8 cellular contexts compared by ENCODE assay signal in the genomic region with DNA sequence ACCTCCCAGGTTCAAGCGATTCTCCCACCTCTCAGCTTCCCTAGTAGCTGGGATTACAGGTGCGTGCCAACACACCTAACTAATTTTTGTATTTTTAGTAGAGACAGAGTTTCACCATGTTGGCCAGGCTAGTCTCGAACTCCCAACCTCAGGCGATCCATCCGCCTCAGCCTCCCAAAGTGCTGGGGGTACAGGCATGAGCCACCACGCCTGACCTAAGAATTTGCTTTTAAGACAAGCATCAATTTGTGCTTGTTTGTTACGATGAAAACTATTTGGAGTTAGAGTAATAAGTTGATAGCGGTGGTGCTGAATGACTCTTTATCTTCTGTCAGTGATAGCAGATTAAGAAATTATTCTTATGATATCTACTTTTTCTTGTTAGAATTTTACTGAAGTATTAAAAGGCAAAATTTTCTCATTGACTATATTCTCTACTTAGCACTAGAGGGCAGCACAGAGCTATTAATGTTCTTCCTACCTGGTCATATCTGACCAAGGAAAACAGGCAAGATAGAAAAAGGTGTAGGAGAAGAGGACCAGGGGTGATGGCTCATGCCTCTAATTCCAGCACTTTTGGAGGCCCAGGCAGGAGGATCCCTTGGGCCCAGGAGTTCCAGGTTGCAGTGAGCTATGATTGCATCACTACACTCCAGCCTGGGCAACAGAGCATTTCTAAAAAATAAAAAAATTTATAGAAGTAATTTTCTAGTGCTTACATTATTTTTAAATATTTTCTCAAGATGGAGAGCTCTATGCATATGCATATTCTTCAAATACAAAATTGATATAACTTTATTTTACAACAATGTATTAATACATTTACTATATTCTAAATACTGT. TPM values are rescaled to one million over a fixed set of nuclear protein-coding genes. Genes with fewer than 3 reads are reported as not detected.
DNase-seq lines count a peak whose midpoint lies in the region; ATAC-seq, FAIRE-seq and TF ChIP-seq lines count a peak whose summit lies in the region.

No MANE protein-coding gene starts in this region.

- no peaks in the 10 kb centered on the region for H4K20me1 ChIP-seq in HepG2 (ENCODE audit: insufficient read depth, low read length)

- peak; percentile 57 for TF ChIP-seq RAD21 in HepG2 (CRISPR knock-in tag; IDR thresholded peaks at IDR 0.05)

- H3K9ac ChIP-seq in HepG2 (ENCODE audit: insufficient read depth, low read depth, low read length): no peak overlapping the region

- H3K9me3 ChIP-seq in HepG2 (ENCODE audit: low read length): no peaks in the 10 kb centered on the region

- DNase-seq in AG10803 (ENCODE audit: low read depth) (peak; percentile 57), GM13977 (ENCODE audit: low spot score) (peak; percentile 33), HuH-7.5 (ENCODE audit: low spot score) (peak; percentile 19), NCI-H82 treated with DMSO at 0.1 percent for 48 hours (lab: John Stamatoyannopoulos, UW; ENCODE audit: unreplicated experiment) (peak; percentile 53), cardiac fibroblast (ENCODE audit: low read depth in 2 of 2) (peak; percentile 66 to 72), HepG2 (ENCODE audit: low spot score) (peak; percentile 65), cortex of kidney (lab: John Stamatoyannopoulos, UW) (no peak)

- in situ Hi-C loops in GM13977 (cut with MboI; ENCODE audit: low pct_unique_long_range_greater_than_20kb, low sequenced_read_pairs, unreplicated experiment) (loop anchor here (25.0 kb wide), 2 partner anchors 319 to 519 kb away; a partner anchor contains a TSS), HepG2 (cut with HindIII; ENCODE audit: extremely low pct_ligation_motif_present, low pct_unique_long_range_greater_than_20kb) (loop anchor here (5.0 to 10.0 kb wide), 2 partner anchors 364 to 522 kb away; a partner anchor contains a TSS)

- H3K27me3 ChIP-seq in HepG2 (ENCODE audit: control insufficient read depth in 1 of 2, insufficient read depth in 2 of 2, low read length in 2 of 2): no peaks in the 10 kb centered on the region

- intact Hi-C loops in HepG2 (cut with micrococcal nuclease; ENCODE audit: unreplicated experiment): loop anchor here (1.0 to 5.0 kb wide), 5 partner anchors 271 to 519 kb away; a partner anchor contains a TSS

- H3K79me2 ChIP-seq in HepG2 (ENCODE audit: insufficient read depth, low read length): no peaks in the 10 kb centered on the region

- ATAC-seq in HepG2 (peak; percentile 86), HG02571 (IDR thresholded peaks at IDR 0.05; ENCODE audit: unreplicated experiment) (no peak)

- H3K36me3 ChIP-seq in HepG2 (replicated peaks in 1 of 2; ENCODE audit: control insufficient read depth in 1 of 2, insufficient read depth in 2 of 2, low read length in 2 of 2): peaks cover 2 to 18% of the 10 kb centered on the region in 2 experiments

- H3K27ac ChIP-seq in HepG2 (ENCODE audit: extremely low read length, insufficient read depth, low read length): no peak overlapping the region

- BruUV-seq in HepG2 (replicated peaks; lab: Mats Ljungman, UMichigan): no TSS peak

- TF ChIP-seq POLR2A in HepG2 (IDR thresholded peaks at IDR 0.05; ENCODE audit: insufficient read depth in 1 of 2, low read depth in 2 of 2, low read length in 2 of 2): no peak

- TF ChIP-seq CTCF in AG10803 (conservative IDR thresholded peaks at IDR 0.05; ENCODE audit: low read length) (peak; percentile 71), GM13977 (IDR thresholded peaks at IDR 0.05; ENCODE audit: extremely low read depth, insufficient read depth, missing control alignments) (peak; percentile 68), cardiac fibroblast (IDR thresholded peaks at IDR 0.05; ENCODE audit: low read depth, low read length) (peak; percentile 47), HepG2 (CRISPR knock-in tag; IDR thresholded peaks at IDR 0.05) (peak; percentile 74)

- FAIRE-seq in HepG2 (lab: Jason Lieb, UNC): no peak

- POLR2A ChIA-PET in HepG2 (lab: Yijun Ruan, JAX): interaction anchor here (0.9 kb wide), 1 partner anchor 20 kb away, joined by 3 read pairs; no protein-coding TSS in a partner anchor

- H2AFZ ChIP-seq in HepG2 (ENCODE audit: low read length): no peak overlapping the region

- no peak for TF ChIP-seq EP300 in HepG2 (IDR thresholded peaks at IDR 0.05; ENCODE audit: low read depth in 2 of 2, low read length in 2 of 2)
- TF ChIP-seq EP300 in HepG2 (CRISPR knock-in tag; IDR thresholded peaks at IDR 0.05; ENCODE audit: borderline replicate concordance): no peak

- no peak overlapping the region for H3K4me2 ChIP-seq in HepG2 (ENCODE audit: low read depth, low read length)

- H3K4me1 ChIP-seq in HepG2 (ENCODE audit: insufficient read depth, low read length): no peaks in the 10 kb centered on the region

- H3K4me3 ChIP-seq in AG10803 (ENCODE audit: low read length) (no peak overlapping the region), cardiac fibroblast (replicated peaks in 1 of 2; ENCODE audit: low read depth in 2 of 2, low read length in 2 of 2) (no peak overlapping the region), HepG2 (replicated peaks in 1 of 3; ENCODE audit: insufficient read depth in 1 of 3, low read depth in 2 of 3, low read length in 3 of 3) (no peak overlapping the region)

- 81% methylated on average over 8 of the region's 8 CpGs for WGBS in HepG2 (ENCODE audit: low lambda C conversion rate)

- CTCF ChIA-PET in HepG2 (lab: Yijun Ruan, JAX; ENCODE audit: low intra/inter-chr PET ratio, low total read pairs): interaction anchor here (0.6 to 2.1 kb wide), 7 partner anchors 13 to 521 kb away, joined by 3 to 23 read pairs (median 4); no protein-coding TSS in a partner anchor

TF ChIP-seq in HepG2, 621 proteins besides CTCF, POLR2A, EP300 and RAD21 (continues in another document):
- TF ChIP-seq, protein P1, sequence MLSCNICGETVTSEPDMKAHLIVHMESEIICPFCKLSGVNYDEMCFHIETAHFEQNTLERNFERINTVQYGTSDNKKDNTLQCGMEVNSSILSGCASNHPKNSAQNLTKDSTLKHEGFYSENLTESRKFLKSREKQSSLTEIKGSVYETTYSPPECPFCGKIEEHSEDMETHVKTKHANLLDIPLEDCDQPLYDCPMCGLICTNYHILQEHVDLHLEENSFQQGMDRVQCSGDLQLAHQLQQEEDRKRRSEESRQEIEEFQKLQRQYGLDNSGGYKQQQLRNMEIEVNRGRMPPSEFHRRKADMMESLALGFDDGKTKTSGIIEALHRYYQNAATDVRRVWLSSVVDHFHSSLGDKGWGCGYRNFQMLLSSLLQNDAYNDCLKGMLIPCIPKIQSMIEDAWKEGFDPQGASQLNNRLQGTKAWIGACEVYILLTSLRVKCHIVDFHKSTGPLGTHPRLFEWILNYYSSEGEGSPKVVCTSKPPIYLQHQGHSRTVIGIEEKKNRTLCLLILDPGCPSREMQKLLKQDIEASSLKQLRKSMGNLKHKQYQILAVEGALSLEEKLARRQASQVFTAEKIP (CRISPR knock-in tag; IDR thresholded peaks at IDR 0.05; ENCODE audit: borderline replicate concordance): no peak
- TF ChIP-seq RFXANK (CRISPR knock-in tag; IDR thresholded peaks at IDR 0.05) (no peak), ZNF816 (CRISPR knock-in tag; IDR thresholded peaks at IDR 0.05; ENCODE audit: borderline replicate concordance) (no peak)

RNA-seq across cellular contexts. Expression of a gene that starts 24.5 kb away (rescaled TPM):
- total RNA-seq in HepG2 (2016; rRNA removed; fragmentation: Illumina TruSeq; extraction: Trizol): 36.1 and 53.9 TPM in 2 replicates
- total RNA-seq in HepG2 (2016; cell fraction: cytosol; rRNA removed; fragmentation: Illumina TruSeq; extraction: Trizol; ENCODE audit: low read depth): 18.6 and 19.4 TPM in 2 replicates
- total RNA-seq in HepG2 (2016; cell fraction: insoluble cytoplasmic fraction; rRNA removed; fragmentation: Illumina TruSeq; extraction: Trizol): 30.7 and 52.2 TPM in 2 replicates
- total RNA-seq in HepG2 (2016; cell fraction: membrane; rRNA removed; fragmentation: Illumina TruSeq; extraction: Trizol): 6.0 and 11.4 TPM in 2 replicates
- total RNA-seq in HepG2 (2016; cell fraction: nucleus; rRNA removed; fragmentation: Illumina TruSeq; extraction: Trizol): 93.2 and 99.9 TPM in 2 replicates
- polyA plus RNA-seq in HepG2 (2011; rRNA removed): 8.4 and 8.5 TPM in 2 replicates
- 3.6 and 5.7 TPM in 2 replicates for polyA plus RNA-seq in HepG2 (2011; cell fraction: cytosol; rRNA removed)
- 8.6 and 11.5 TPM in 2 replicates for polyA plus RNA-seq in HepG2 (2011; cell fraction: nucleus; rRNA removed)
- 7.0 and 7.5 TPM in 2 replicates for polyA plus RNA-seq in HepG2 (2012)
- 0.35 and 0.42 TPM in 2 replicates for polyA plus RNA-seq in HepG2 (2016; cell fraction: cytosol; fragmentation: Illumina TruSeq; extraction: Trizol; ENCODE audit: low read depth)
- 16.7 and 19.2 TPM in 2 replicates for polyA plus RNA-seq in HepG2 (2016; cell fraction: insoluble cytoplasmic fraction; fragmentation: Illumina TruSeq; extraction: Trizol; ENCODE audit: low read depth)
- polyA plus RNA-seq in HepG2 (2016; cell fraction: membrane; fragmentation: Illumina TruSeq; extraction: Trizol; ENCODE audit: low read depth): 1.00 and 1.6 TPM in 2 replicates
- 15.2 and 16.2 TPM in 2 replicates for polyA plus RNA-seq in HepG2 (2016; cell fraction: nucleus; fragmentation: Illumina TruSeq; extraction: Trizol; ENCODE audit: insufficient read depth, low read depth)
- polyA minus RNA-seq in HepG2 (2011; rRNA and poly(A)+ RNA removed; ENCODE audit: low replicate concordance): 9.0 and 15.1 TPM in 2 replicates
- 9.1 and 15.6 TPM in 2 replicates for polyA minus RNA-seq in HepG2 (2011; cell fraction: cytosol; rRNA and poly(A)+ RNA removed)
- 137 and 167 TPM in 2 replicates for polyA minus RNA-seq in HepG2 (2011; cell fraction: nucleus; rRNA and poly(A)+ RNA removed)

RNA-seq across cellular contexts. Expression of a gene that starts 24.6 kb away (rescaled TPM):
- total RNA-seq in HepG2 (2016; rRNA removed; fragmentation: Illumina TruSeq; extraction: Trizol): 203 and 230 TPM in 2 replicates
- total RNA-seq in HepG2 (2016; cell fraction: cytosol; rRNA removed; fragmentation: Illumina TruSeq; extraction: Trizol; ENCODE audit: low read depth): 50.2 and 64.8 TPM in 2 replicates
- total RNA-seq in HepG2 (2016; cell fraction: insoluble cytoplasmic fraction; rRNA removed; fragmentation: Illumina TruSeq; extraction: Trizol): 202 and 240 TPM in 2 replicates
- total RNA-seq in HepG2 (2016; cell fraction: membrane; rRNA removed; fragmentation: Illumina TruSeq; extraction: Trizol): 121 and 122 TPM in 2 replicates
- 110 and 134 TPM in 2 replicates for total RNA-seq in HepG2 (2016; cell fraction: nucleus; rRNA removed; fragmentation: Illumina TruSeq; extraction: Trizol)
- polyA plus RNA-seq in HepG2 (2011; rRNA removed): 90.1 and 103 TPM in 2 replicates
- 87.8 and 109 TPM in 2 replicates for polyA plus RNA-seq in HepG2 (2011; cell fraction: cytosol; rRNA removed)
- 117 and 121 TPM in 2 replicates for polyA plus RNA-seq in HepG2 (2011; cell fraction: nucleus; rRNA removed)
- polyA plus RNA-seq in HepG2 (2012): 62.9 and 86.3 TPM in 2 replicates
- polyA plus RNA-seq in HepG2 (2016; cell fraction: cytosol; fragmentation: Illumina TruSeq; extraction: Trizol; ENCODE audit: low read depth): 51.3 and 56.0 TPM in 2 replicates
- polyA plus RNA-seq in HepG2 (2016; cell fraction: insoluble cytoplasmic fraction; fragmentation: Illumina TruSeq; extraction: Trizol; ENCODE audit: low read depth): 176 and 195 TPM in 2 replicates
- polyA plus RNA-seq in HepG2 (2016; cell fraction: membrane; fragmentation: Illumina TruSeq; extraction: Trizol; ENCODE audit: low read depth): 85.6 and 91.5 TPM in 2 replicates
- polyA plus RNA-seq in HepG2 (2016; cell fraction: nucleus; fragmentation: Illumina TruSeq; extraction: Trizol; ENCODE audit: insufficient read depth, low read depth): 144 and 146 TPM in 2 replicates
- 37.9 and 79.9 TPM in 2 replicates for polyA minus RNA-seq in HepG2 (2011; rRNA and poly(A)+ RNA removed; ENCODE audit: low replicate concordance)
- polyA minus RNA-seq in HepG2 (2011; cell fraction: cytosol; rRNA and poly(A)+ RNA removed): 77.2 and 82.7 TPM in 2 replicates
- polyA minus RNA-seq in HepG2 (2011; cell fraction: nucleus; rRNA and poly(A)+ RNA removed): 96.0 and 104 TPM in 2 replicates
